ENCODE assay signal across 8 cellular contexts in the genomic region with DNA sequence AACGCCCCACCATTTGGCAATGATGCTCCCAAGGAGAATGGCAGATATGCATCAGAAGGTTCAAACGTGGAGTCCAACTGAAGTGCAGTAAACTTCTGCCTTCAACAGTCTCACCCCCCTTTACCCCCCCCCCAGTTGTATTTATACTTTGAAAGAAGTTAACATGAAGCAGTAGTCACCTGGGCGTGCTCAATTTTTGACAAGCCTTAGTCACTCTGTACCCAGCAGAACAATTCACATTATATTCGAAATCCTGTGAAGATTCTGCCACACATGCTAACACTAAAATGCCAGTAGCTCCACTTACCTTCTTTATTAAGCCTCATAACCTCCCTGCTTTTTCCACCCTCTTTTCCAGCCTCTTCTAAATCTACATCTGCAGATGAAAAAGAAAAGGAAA. TPM values are rescaled to one million over a fixed set of nuclear protein-coding genes. Genes with fewer than 3 reads are reported as not detected.
DNase-seq lines count a peak whose midpoint lies in the region; ATAC-seq, FAIRE-seq and TF ChIP-seq lines count a peak whose summit lies in the region.

No MANE protein-coding gene starts in this region.

- intact Hi-C loops in CD4-positive, alpha-beta T cell (cut with DNase I, micrococcal nuclease) = loop anchor here (2.0 to 10.0 kb wide), 13 partner anchors 25 to 409 kb away; a partner anchor contains a TSS

- no peak for FAIRE-seq in D721Med (lab: Jason Lieb, UNC)

- CTCF ChIA-PET in CD4-positive, alpha-beta T cell (lab: Charles Lee) = interaction anchor here (0.7 to 1.3 kb wide), 3 partner anchors 26 to 218 kb away, joined by 3 read pairs; no protein-coding TSS in a partner anchor

- H3K79me2 ChIP-seq in osteoblast (ENCODE audit: insufficient read depth, low read length) = peaks cover 22% of the 10 kb centered on the region

- POLR2A ChIA-PET in CD4-positive, alpha-beta T cell (lab: Charles Lee) = interaction anchor here (1.0 kb wide), 1 partner anchor 184 kb away, joined by 4 read pairs; no protein-coding TSS in a partner anchor

- H3K4me1 Mint-ChIP-seq in CD4-positive, alpha-beta T cell (ENCODE audit: low read depth) = peaks cover 73% of the 10 kb centered on the region

- no peaks in the 10 kb centered on the region for H4K20me1 ChIP-seq in osteoblast (ENCODE audit: insufficient read depth, low read length)

- peak overlapping the region; percentile 99 for H3K4me3 Mint-ChIP-seq in CD4-positive, alpha-beta T cell

- ATAC-seq in CD4-positive, alpha-beta T cell (ENCODE audit: poor library complexity) = no peak

- H3K27ac Mint-ChIP-seq in CD4-positive, alpha-beta T cell = peak overlapping the region; percentile 98

- no peaks in the 10 kb centered on the region for H3K27me3 Mint-ChIP-seq in CD4-positive, alpha-beta T cell

- peak overlapping the region; percentile 81 for H3K4me2 ChIP-seq in osteoblast (ENCODE audit: insufficient read depth, low read length)

- peaks cover 21% of the 10 kb centered on the region for H3K36me3 Mint-ChIP-seq in CD4-positive, alpha-beta T cell (ENCODE audit: low read depth)

- no peak for TF ChIP-seq CTCF in CD4-positive, alpha-beta T cell (IDR thresholded peaks at IDR 0.05)
- no peak for TF ChIP-seq CTCF in epithelial cell of esophagus (IDR thresholded peaks at IDR 0.05; ENCODE audit: insufficient read depth, low read depth, low read length, missing control alignments)
- no peak for TF ChIP-seq CTCF in osteoblast (IDR thresholded peaks at IDR 0.05; ENCODE audit: extremely low read depth, low read depth, low read length)
- no peak for TF ChIP-seq CTCF in D721Med (IDR thresholded peaks at IDR 0.05; ENCODE audit: insufficient read depth, missing control alignments)

- no peaks in the 10 kb centered on the region for H3K9me3 Mint-ChIP-seq in CD4-positive, alpha-beta T cell

- H3K9me3 ChIP-seq in CD4-positive, alpha-beta T cell (ENCODE audit: control insufficient read depth, low read length) = no peaks in the 10 kb centered on the region
- H3K9me3 ChIP-seq in osteoblast (ENCODE audit: low read depth, low read length) = no peaks in the 10 kb centered on the region

- H3K27ac ChIP-seq in CD4-positive, alpha-beta T cell (ENCODE audit: low read depth, low read length) = peak overlapping the region; percentile 55
- peak overlapping the region; percentile 91 for H3K27ac ChIP-seq in osteoblast (ENCODE audit: low read depth, low read length)

- peaks cover 6% of the 10 kb centered on the region for H3K4me1 ChIP-seq in osteoblast (ENCODE audit: insufficient read depth, low read length)

- peaks cover 7% of the 10 kb centered on the region for H3K36me3 ChIP-seq in osteoblast (ENCODE audit: insufficient read depth, low read length)

- no peaks in the 10 kb centered on the region for H3K27me3 ChIP-seq in CD4-positive, alpha-beta T cell (ENCODE audit: control insufficient read depth, insufficient read depth, low read length)
- no peaks in the 10 kb centered on the region for H3K27me3 ChIP-seq in osteoblast (ENCODE audit: insufficient read depth, low read length)

- no peak overlapping the region for H2AFZ ChIP-seq in osteoblast (ENCODE audit: low read length)

- H3K4me3 ChIP-seq in epithelial cell of esophagus (ENCODE audit: low read length) = peak overlapping the region; percentile 87
- peak overlapping the region; percentile 89 for H3K4me3 ChIP-seq in osteoblast (ENCODE audit: insufficient read depth, low read length)

- DNase-seq in CD4-positive, alpha-beta T cell = no peak
- DNase-seq in RKO (ENCODE audit: low spot score) = peak; percentile 60
- DNase-seq in epithelial cell of esophagus (ENCODE audit: low read depth) = peak; percentile 41
- no peak for DNase-seq in osteoblast (ENCODE audit: insufficient read length, low spot score, missing footprints)
- no peak for DNase-seq in foreskin melanocyte
- DNase-seq in D721Med (ENCODE audit: insufficient read length, low spot score) = no peak
- no peak for DNase-seq in anterior cingulate cortex (lab: John Stamatoyannopoulos, UW)
- no peak for DNase-seq in KG1 (lab: John Stamatoyannopoulos, UW)

RNA-seq across cellular contexts. Expression of a gene that starts 0.9 kb away (rescaled TPM):
- total RNA-seq in CD4-positive, alpha-beta T cell = 10 to 100 TPM; 27.3 to 29.2 TPM
- 8.8 and 9.0 TPM in 2 replicates for total RNA-seq in osteoblast

Comparison
In these comparisons a context has a peak if more than half of its experiments do, and no peak if none do; other contexts are left out.
1. DNase-seq: peak in RKO (single experiment) and epithelial cell of esophagus (single experiment); none in CD4-positive, alpha-beta T cell (0 of 10), osteoblast (single experiment), foreskin melanocyte (single experiment), D721Med (single experiment), anterior cingulate cortex (0 of 58) and KG1 (single experiment).